15 cellular contexts compared by ENCODE assay signal in the genomic region with DNA sequence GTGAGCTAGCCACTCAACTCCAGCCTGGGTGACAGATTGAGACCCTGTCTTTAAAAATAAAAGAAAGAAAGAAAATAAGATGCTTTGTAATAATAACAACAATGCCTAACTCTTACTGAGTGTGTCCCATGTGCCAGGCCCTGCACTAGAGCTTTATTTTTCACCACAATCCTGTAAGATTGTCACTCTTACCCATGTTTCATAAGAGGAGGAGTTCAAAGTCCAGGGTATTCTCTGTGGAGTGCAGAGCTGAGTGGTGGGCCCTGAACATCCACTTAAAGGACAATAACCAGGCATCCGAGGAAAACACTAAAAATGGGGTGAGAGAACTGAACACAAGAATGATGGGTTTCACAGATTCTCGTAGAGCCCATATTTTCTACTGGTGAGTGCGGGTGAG. TPM values are rescaled to one million over a fixed set of nuclear protein-coding genes. Genes with fewer than 3 reads are reported as not detected.
DNase-seq lines count a peak whose midpoint lies in the region; ATAC-seq and TF ChIP-seq lines count a peak whose summit lies in the region.
"Had no signal": no experiment of that assay in that cellular context is flagged by ENCODE, and none has a peak within 500 bp of the region (broad histone marks: within the 10 kb centered on the region; RNA-seq: fewer than 3 reads in every experiment).

No MANE protein-coding gene starts in this region.

- H2AK9ac ChIP-seq in IMR-90 (replicated peaks; ENCODE audit: low read depth, low read length, poor library complexity) = no peak overlapping the region

- peaks cover 21% of the 10 kb centered on the region for H3K4me1 ChIP-seq in IMR-90 (ENCODE audit: control insufficient read depth, insufficient read depth, low read length)
- peaks cover 65% of the 10 kb centered on the region for H3K4me1 ChIP-seq in psoas muscle

- no peak for TF ChIP-seq POLR2A in IMR-90 (IDR thresholded peaks at IDR 0.05; ENCODE audit: low read depth, low read length)

- H3K27ac ChIP-seq in IMR-90 (ENCODE audit: insufficient read depth, low read length) (no peak overlapping the region), psoas muscle (peak overlapping the region; percentile 91)
- H3K27ac ChIP-seq: neutrophil had no signal

- no peak overlapping the region for H3K9ac ChIP-seq in IMR-90 (ENCODE audit: low read depth, low read length)

- peaks cover 13% of the 10 kb centered on the region for H3K4me1 Mint-ChIP-seq in endothelial cell (ENCODE audit: unreplicated experiment)
- H3K4me1 Mint-ChIP-seq: activated B cell treated with CpG ODN at 0.5 μM for 24 hours had no signal

- H2AFZ ChIP-seq in IMR-90 (replicated peaks; ENCODE audit: low read length, poor library complexity) = no peak overlapping the region

- no peak for TF ChIP-seq RAD21 in IMR-90 (IDR thresholded peaks at IDR 0.05; ENCODE audit: low read length)

- no peak overlapping the region for H2BK15ac ChIP-seq in IMR-90 (ENCODE audit: low read depth, low read length)

- POLR2A ChIA-PET in IMR-90 (lab: Charles Lee; ENCODE audit: unreplicated experiment) = interaction anchor here (0.6 kb wide), 1 partner anchor 176 kb away, joined by 7 read pairs; no protein-coding TSS in a partner anchor

- no peak overlapping the region for H3K14ac ChIP-seq in IMR-90 (replicated peaks; ENCODE audit: low read depth, low read length)

- no peaks in the 10 kb centered on the region for H3K27me3 ChIP-seq in IMR-90 (ENCODE audit: control insufficient read depth, insufficient read depth, low read length)
- H3K27me3 ChIP-seq in psoas muscle (ENCODE audit: insufficient read depth in 3 of 3, low read length in 2 of 3) = no peaks in the 10 kb centered on the region

- CTCF ChIA-PET in IMR-90 (lab: Yijun Ruan, JAX) = interaction anchor here (0.7 to 1.1 kb wide), 2 partner anchors 14 to 65 kb away, joined by 3 to 4 read pairs; no protein-coding TSS in a partner anchor

- DNase-seq in IMR-90 (no peak), endothelial cell (ENCODE audit: low spot score) (no peak), psoas muscle (no peak), NCI-H69 (lab: John Stamatoyannopoulos, UW) (no peak), posterior vena cava (ENCODE audit: low spot score) (no peak)
- DNase-seq: activated B cell treated with CpG ODN at 0.5 μM for 24 hours; activated naive CD4-positive, alpha-beta T cell; NCI-H748 treated with DMSO at 0.1 percent for 48 hours; spleen; T-helper 1 cell had no signal

- no peak overlapping the region for H2BK20ac ChIP-seq in IMR-90 (ENCODE audit: low read depth, low read length)

- H2BK5ac ChIP-seq in IMR-90 (ENCODE audit: low read depth, low read length, poor library complexity, severe bottlenecking) = no peak overlapping the region

- 100% methylated on average over 3 of the region's 3 CpGs; no CpG with 5 or more reads in 1 of the 2 experiments for WGBS in IMR-90 (ENCODE audit: extremely low coverage in 2 of 2, insufficient read length in 1 of 2), 2 experiments
- WGBS in psoas muscle, 3 donors = 88 to 93% (median 91%) methylated on average over 3 of the region's 3 CpGs

- no peaks in the 10 kb centered on the region for H3K36me3 Mint-ChIP-seq in endothelial cell (ENCODE audit: low read depth, unreplicated experiment)

- H3K9me3 ChIP-seq in IMR-90 (ENCODE audit: control insufficient read depth, insufficient read depth, low read length) = no peaks in the 10 kb centered on the region
- no peaks in the 10 kb centered on the region for H3K9me3 ChIP-seq in psoas muscle
- H3K9me3 ChIP-seq: neutrophil, spleen had no signal

- intact Hi-C loops in IMR-90 (cut with micrococcal nuclease) (no loop called here), psoas muscle (cut with DNase I) (no loop called here), posterior vena cava (cut with DNase I) (no loop called here)

- no peak overlapping the region for H3K4me2 ChIP-seq in IMR-90 (ENCODE audit: low read depth, low read length)

- no peak for TF ChIP-seq CTCF in IMR-90 (conservative IDR thresholded peaks at IDR 0.05; ENCODE audit: low read depth, low read length)
- no peak for TF ChIP-seq CTCF in endothelial cell (IDR thresholded peaks at IDR 0.05; ENCODE audit: unreplicated experiment)
- TF ChIP-seq CTCF in psoas muscle (IDR thresholded peaks at IDR 0.05) = no peak

- no peak overlapping the region for H3K23ac ChIP-seq in IMR-90 (ENCODE audit: low read depth, low read length)

- dilution Hi-C loops in IMR-90 (cut with HindIII; ENCODE audit: low sequenced_read_pairs, unreplicated experiment) = no loop called here

- no TSS peak for BruUV-seq in IMR-90 (replicated peaks; lab: Mats Ljungman, UMichigan)

- H3K4me3 ChIP-seq in IMR-90 (ENCODE audit: insufficient read depth, low read depth, low read length) = no peak overlapping the region
- peak overlapping the region; percentile 59 for H3K4me3 ChIP-seq in psoas muscle
- H3K4me3 ChIP-seq: spleen had no signal

- ATAC-seq in IMR-90 (ENCODE audit: low read depth) = no peak
- no peak for ATAC-seq in psoas muscle
- ATAC-seq in GM19397 (IDR thresholded peaks at IDR 0.05; ENCODE audit: unreplicated experiment) = no peak

- H3K79me1 ChIP-seq in IMR-90 (ENCODE audit: low read depth in 1 of 2, low read length in 2 of 2) = peaks cover 0 to 6% of the 10 kb centered on the region in 2 experiments; a peak in 2 of 4 replicates

- H3K9me3 Mint-ChIP-seq in endothelial cell (ENCODE audit: unreplicated experiment) = no peaks in the 10 kb centered on the region
- H3K9me3 Mint-ChIP-seq: activated B cell treated with CpG ODN at 0.5 μM for 24 hours; stimulated activated naive CD8-positive, alpha-beta T cell treated with anti-CD3 and anti-CD28 coated beads, Interleukin-15, Interleukin-2, amounts not matched to agents 100 ng/mL and 50 ng/mL, for 24 hours had no signal

- H3K36me3 ChIP-seq in IMR-90 (ENCODE audit: control insufficient read depth, insufficient read depth, low read length) = no peaks in the 10 kb centered on the region
- no peaks in the 10 kb centered on the region for H3K36me3 ChIP-seq in psoas muscle (ENCODE audit: insufficient read depth in 1 of 2, low read depth in 1 of 2)
- H3K36me3 ChIP-seq: neutrophil, spleen had no signal

- 0 out of 2 replicates have a peak overlapping the region, but pooled peaks have one; percentile 40 for H2AK5ac ChIP-seq in IMR-90 (ENCODE audit: low read depth, low read length)

- H3K9me1 ChIP-seq in IMR-90 (ENCODE audit: insufficient read depth, low read length) = peaks cover 14% of the 10 kb centered on the region

- H3K27ac Mint-ChIP-seq in endothelial cell (ENCODE audit: unreplicated experiment) = peak overlapping the region; percentile 20
- H3K27ac Mint-ChIP-seq: activated B cell treated with CpG ODN at 0.5 μM for 24 hours; stimulated activated naive CD8-positive, alpha-beta T cell treated with anti-CD3 and anti-CD28 coated beads, Interleukin-15, Interleukin-2, amounts not matched to agents 100 ng/mL and 50 ng/mL, for 24 hours had no signal

- H4K5ac ChIP-seq in IMR-90 (ENCODE audit: low read depth, low read length) = no peak overlapping the region

- H3K18ac ChIP-seq in IMR-90 (ENCODE audit: low read depth, low read length) = no peak overlapping the region

- H2BK120ac ChIP-seq in IMR-90 (ENCODE audit: low read depth, low read length) = no peak overlapping the region

- no peak overlapping the region for H3K56ac ChIP-seq in IMR-90 (ENCODE audit: extremely low read depth, insufficient read depth, low read length)

- in situ Hi-C loops in IMR-90 (cut with MboI; ENCODE audit: low sequenced_read_pairs) = no loop called here

- no peaks in the 10 kb centered on the region for H4K20me1 ChIP-seq in IMR-90 (ENCODE audit: insufficient read depth, low read length)

- no peak overlapping the region for H3K4me3 Mint-ChIP-seq in endothelial cell (ENCODE audit: unreplicated experiment)
- H3K4me3 Mint-ChIP-seq: activated B cell treated with CpG ODN at 0.5 μM for 24 hours; stimulated activated naive CD8-positive, alpha-beta T cell treated with anti-CD3 and anti-CD28 coated beads, Interleukin-15, Interleukin-2, amounts not matched to agents 100 ng/mL and 50 ng/mL, for 24 hours had no signal

- H4K8ac ChIP-seq in IMR-90 (ENCODE audit: low read depth in 2 of 2, low read length in 2 of 2) = no peak overlapping the region

- H3K27me3 Mint-ChIP-seq in endothelial cell (ENCODE audit: unreplicated experiment) = no peaks in the 10 kb centered on the region

- no peak overlapping the region for H4K91ac ChIP-seq in IMR-90 (ENCODE audit: insufficient read depth, low read depth, low read length)

- no peak overlapping the region for H3K4ac ChIP-seq in IMR-90 (ENCODE audit: low read depth, low read length)

RNA-seq across cellular contexts. Expression of gene C11orf52, which starts 0.9 kb away (rescaled TPM):
- 0.28 and 0.90 TPM in 2 replicates for total RNA-seq in IMR-90 (2012; rRNA removed)
- 1.0 and 1.1 TPM in 2 replicates for polyA plus RNA-seq in IMR-90 (2012; rRNA removed)
- 0.57 and 0.73 TPM in 2 replicates for polyA plus RNA-seq in IMR-90 (2012; cell fraction: cytosol; rRNA removed)
- polyA plus RNA-seq in IMR-90 (2012; cell fraction: nucleus; rRNA removed; ENCODE audit: low replicate concordance) = 0.17 and 0.50 TPM in 2 replicates
- 2.8 TPM for total RNA-seq in endothelial cell (ENCODE audit: unreplicated experiment)
- total RNA-seq in psoas muscle = 10 to 100 TPM in 1 of 4 donors, 1 to 10 TPM in 3; 6.2 to 12.3 (median 8.3) TPM
- 10 to 100 TPM in 1 of 3 donors, 1 to 10 TPM in 2; 1.0 to 24.5 (median 4.4) TPM for polyA plus RNA-seq in psoas muscle
- total RNA-seq in posterior vena cava = 1 to 10 TPM; 1.6 to 1.7 TPM
- total RNA-seq: activated B cell treated with CpG ODN at 0.5 μM for 24 hours, RPMI7951 had no signal

RNA-seq across cellular contexts. Expression of gene HSPB2, which starts 5.3 kb away (rescaled TPM):
- total RNA-seq in IMR-90 (2012; rRNA removed) (under 0.01 and 0.18 TPM in 2 replicates), endothelial cell (ENCODE audit: unreplicated experiment) (not detected), psoas muscle (10 to 100 TPM; 20.2 to 40.4 (median 27.2) TPM), posterior vena cava (10 to 100 TPM; 11.6 to 16.5 TPM)
- polyA plus RNA-seq in IMR-90 (2012; rRNA removed) (0.55 and 1.0 TPM in 2 replicates), psoas muscle (10 to 100 TPM; 23.6 to 55.5 (median 25.0) TPM)
- polyA plus RNA-seq in IMR-90 (2012; cell fraction: cytosol; rRNA removed) = 0.27 and 0.36 TPM in 2 replicates
- 0.68 and 0.70 TPM in 2 replicates for polyA plus RNA-seq in IMR-90 (2012; cell fraction: nucleus; rRNA removed; ENCODE audit: low replicate concordance)
- total RNA-seq: activated B cell treated with CpG ODN at 0.5 μM for 24 hours, HT-29, RPMI7951 had no signal

RNA-seq across cellular contexts. Expression of gene CRYAB, which starts 6.2 kb away (rescaled TPM):
- 3.9 and 6.5 TPM in 2 replicates for total RNA-seq in IMR-90 (2012; rRNA removed)
- polyA plus RNA-seq in IMR-90 (2012; rRNA removed) = 16.5 and 19.5 TPM in 2 replicates
- 12.3 and 25.3 TPM in 2 replicates for polyA plus RNA-seq in IMR-90 (2012; cell fraction: cytosol; rRNA removed)
- 4.3 and 6.7 TPM in 2 replicates for polyA plus RNA-seq in IMR-90 (2012; cell fraction: nucleus; rRNA removed; ENCODE audit: low replicate concordance)
- not detected for total RNA-seq in endothelial cell (ENCODE audit: unreplicated experiment)
- total RNA-seq in psoas muscle = over 10,000 TPM in 2 of 4 donors, 1,000 to 10,000 TPM in 2; 5,216 to 12,187 (median 10,501) TPM
- over 10,000 TPM in 1 of 3 donors, 1,000 to 10,000 TPM in 2; 4,737 to 11,496 (median 9,489) TPM for polyA plus RNA-seq in psoas muscle
- 100 to 1,000 TPM; 527 to 713 TPM for total RNA-seq in posterior vena cava
- total RNA-seq: activated B cell treated with CpG ODN at 0.5 μM for 24 hours, HT-29, RPMI7951 had no signal

RNA-seq across cellular contexts. Expression of gene DIXDC1, which starts 19.4 kb away (rescaled TPM):
- total RNA-seq in IMR-90 (2012; rRNA removed) = 10.4 and 11.1 TPM in 2 replicates
- polyA plus RNA-seq in IMR-90 (2012; rRNA removed) = 5.3 and 5.9 TPM in 2 replicates
- polyA plus RNA-seq in IMR-90 (2012; cell fraction: cytosol; rRNA removed) = 2.0 and 3.9 TPM in 2 replicates
- 3.3 and 7.3 TPM in 2 replicates for polyA plus RNA-seq in IMR-90 (2012; cell fraction: nucleus; rRNA removed; ENCODE audit: low replicate concordance)
- total RNA-seq in endothelial cell (ENCODE audit: unreplicated experiment) = 6.2 TPM
- 10 to 100 TPM in 2 of 4 donors, 1 to 10 TPM in 2; 4.5 to 12.9 (median 9.6) TPM for total RNA-seq in psoas muscle
- polyA plus RNA-seq in psoas muscle = 1 to 10 TPM; 1.4 to 4.9 (median 2.6) TPM
- total RNA-seq in posterior vena cava = 10 to 100 TPM; 40.5 to 44.5 TPM

RNA-seq across cellular contexts. Expression of gene CFAP68, which starts 38.4 kb away (rescaled TPM):
- total RNA-seq in IMR-90 (2012; rRNA removed) (8.9 and 10.2 TPM in 2 replicates), endothelial cell (ENCODE audit: unreplicated experiment) (35.6 TPM), psoas muscle (10 to 100 TPM in 2 of 4 donors, 1 to 10 TPM in 2; 6.6 to 17.7 (median 11.8) TPM), posterior vena cava (1 to 10 TPM; 9.0 to 9.2 TPM)
- polyA plus RNA-seq in IMR-90 (2012; rRNA removed) (17.0 and 19.9 TPM in 2 replicates), psoas muscle (1 to 10 TPM; 4.4 to 7.6 (median 4.8) TPM)
- 12.8 and 19.3 TPM in 2 replicates for polyA plus RNA-seq in IMR-90 (2012; cell fraction: cytosol; rRNA removed)
- polyA plus RNA-seq in IMR-90 (2012; cell fraction: nucleus; rRNA removed; ENCODE audit: low replicate concordance) = 1.6 and 6.8 TPM in 2 replicates

Comparison
In these comparisons a context has a peak if more than half of its experiments do, and no peak if none do; other contexts are left out.
1. RNA of gene HSPB2, which starts 5.3 kb away (total RNA-seq): 20.2 to 40.4 TPM in psoas muscle and 11.6 to 16.5 TPM in posterior vena cava; under 0.01 to 0.18 TPM in IMR-90 and not detected in endothelial cell (single experiment); every median in the first group is over 10 times any median in the second.
2. RNA of gene CRYAB, which starts 6.2 kb away (total RNA-seq): 5,216 to 12,187 TPM in psoas muscle and 527 to 713 TPM in posterior vena cava; 3.9 to 6.5 TPM in IMR-90 and not detected in endothelial cell (single experiment); every median in the first group is over 10 times any median in the second.